17 cellular contexts compared by ENCODE assay signal in the genomic region with DNA sequence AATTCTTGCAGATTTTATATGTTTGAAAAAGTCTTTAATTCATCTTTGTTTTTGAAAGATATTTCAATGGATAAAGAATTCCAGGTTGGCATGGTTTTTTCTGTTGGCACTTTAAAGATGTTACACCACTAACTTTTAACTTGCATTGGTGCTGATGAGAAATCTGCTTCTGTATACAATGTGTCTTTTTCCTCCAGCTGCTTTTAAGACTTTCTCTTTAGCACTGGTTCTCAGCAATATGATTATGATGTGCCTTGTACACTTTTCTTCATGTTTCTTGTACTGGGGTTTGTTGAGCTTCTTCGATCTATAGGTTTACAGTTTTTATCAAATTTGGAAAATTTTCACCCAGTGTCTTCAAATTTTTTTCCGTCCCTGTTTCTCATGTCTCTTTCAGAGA. TPM values are rescaled to one million over a fixed set of nuclear protein-coding genes. Genes with fewer than 3 reads are reported as not detected.
DNase-seq lines count a peak whose midpoint lies in the region; ATAC-seq and TF ChIP-seq lines count a peak whose summit lies in the region.
"Had no signal": no experiment of that assay in that cellular context is flagged by ENCODE, and none has a peak within 500 bp of the region (broad histone marks: within the 10 kb centered on the region; RNA-seq: fewer than 3 reads in every experiment).

No MANE protein-coding gene starts in this region.

- peaks cover 18% of the 10 kb centered on the region for H3K4me1 Mint-ChIP-seq in Calu3 (ENCODE audit: low read depth, unreplicated experiment)
- peaks cover 10% of the 10 kb centered on the region for H3K4me1 Mint-ChIP-seq in GM23338

- no peaks in the 10 kb centered on the region for H3K27me3 ChIP-seq in GM23338 (ENCODE audit: insufficient read depth)
- H3K27me3 ChIP-seq in HUES64 (ENCODE audit: insufficient read depth, low read length): no peaks in the 10 kb centered on the region
- H3K27me3 ChIP-seq: BE2C, BLaER1 had no signal

- no peaks in the 10 kb centered on the region for H3K79me2 ChIP-seq in GM23338 (replicated peaks; ENCODE audit: insufficient read depth)

- H3K27me3 Mint-ChIP-seq in Calu3 (ENCODE audit: unreplicated experiment) (no peaks in the 10 kb centered on the region), GM23338 (ENCODE audit: insufficient read depth, low read depth, poor library complexity) (no peaks in the 10 kb centered on the region)
- H3K27me3 Mint-ChIP-seq: CD4-positive, alpha-beta memory T cell; CD4-positive, CD25-positive, alpha-beta regulatory T cell; CD8-positive, alpha-beta memory T cell had no signal

- H3K36me3 Mint-ChIP-seq in Calu3 (ENCODE audit: insufficient read depth, unreplicated experiment) (peaks cover 39% of the 10 kb centered on the region), GM23338 (ENCODE audit: low read depth) (peaks cover 23% of the 10 kb centered on the region)

- no peaks in the 10 kb centered on the region for H3K9me3 ChIP-seq in HUES64 (ENCODE audit: insufficient read depth, low read depth, low read length)
- H3K9me3 ChIP-seq: BE2C, BLaER1 had no signal

- DNase-seq in Calu3 (no peak), GM23338 (ENCODE audit: low spot score) (no peak), RKO (ENCODE audit: low spot score) (no peak)
- DNase-seq: 8988T; ACHN; BE2C; C1 segment of cervical spinal cord; CD4-positive, alpha-beta memory T cell; CD4-positive, CD25-positive, alpha-beta regulatory T cell; CD8-positive, alpha-beta memory T cell; COR-L47; DMS79 treated with DMSO at 0.1 percent for 48 hours; GF-D8 had no signal

- 98% methylated on average over 2 of the region's 2 CpGs for WGBS in HUES64

- H3K9me2 ChIP-seq in GM23338 (ENCODE audit: insufficient read depth): no peaks in the 10 kb centered on the region

- ATAC-seq in GM23338 (no peak), HG02885 (IDR thresholded peaks at IDR 0.05; ENCODE audit: poor library complexity, unreplicated experiment) (no peak)

- H3K4me1 ChIP-seq in GM23338 (ENCODE audit: insufficient read depth) (0 out of 2 replicates have a peak, but pooled peaks cover 3% of the 10 kb centered on the region), HUES64 (ENCODE audit: insufficient read depth, low read length) (no peaks in the 10 kb centered on the region; the same call in 1 of the 2 replicates)
- H3K4me1 ChIP-seq: BE2C had no signal

- no peaks in the 10 kb centered on the region for H3K36me3 ChIP-seq in GM23338 (ENCODE audit: insufficient read depth)
- H3K36me3 ChIP-seq in HUES64 (ENCODE audit: insufficient read depth, low read length): peaks cover 23% of the 10 kb centered on the region
- H3K36me3 ChIP-seq: BE2C, BLaER1 had no signal

- H3K9me3 Mint-ChIP-seq in Calu3 (ENCODE audit: low read depth, unreplicated experiment): no peaks in the 10 kb centered on the region
- no peaks in the 10 kb centered on the region for H3K9me3 Mint-ChIP-seq in GM23338
- H3K9me3 Mint-ChIP-seq: CD4-positive, alpha-beta memory T cell; CD4-positive, CD25-positive, alpha-beta regulatory T cell; CD8-positive, alpha-beta memory T cell had no signal

- H2AFZ ChIP-seq in GM23338: no peak overlapping the region

- no peaks in the 10 kb centered on the region for H4K20me1 ChIP-seq in GM23338 (replicated peaks; ENCODE audit: insufficient read depth)
- H4K20me1 ChIP-seq: BLaER1 had no signal

- no peak overlapping the region for H3K4me3 ChIP-seq in GM23338
- H3K4me3 ChIP-seq in HUES64 (ENCODE audit: low read length): no peak overlapping the region
- H3K4me3 ChIP-seq: BLaER1 had no signal

- BruUV-seq in Calu3 (replicated peaks; lab: Mats Ljungman, UMichigan): no TSS peak

- TF ChIP-seq CTCF in Calu3 (IDR thresholded peaks at IDR 0.05; ENCODE audit: unreplicated experiment): no peak
- TF ChIP-seq CTCF in GM23338 (conservative IDR thresholded peaks at IDR 0.05; ENCODE audit: low read depth in 2 of 2): no peak

- intact Hi-C loops in Calu3 (cut with micrococcal nuclease; ENCODE audit: unreplicated experiment): no loop called here

- 0 out of 2 replicates have a peak overlapping the region, but pooled peaks have one; percentile 1 for H3K4me2 ChIP-seq in GM23338
- H3K4me2 ChIP-seq: BLaER1 had no signal

- H3F3A ChIP-seq in GM23338 (replicated peaks; ENCODE audit: low read depth): no peaks in the 10 kb centered on the region

- CTCF ChIA-PET in Calu3 (lab: Charles Lee): interaction anchor here (1.0 kb wide), 1 partner anchor 31 kb away, joined by 3 read pairs; no protein-coding TSS in a partner anchor

- H3K4me3 Mint-ChIP-seq in Calu3 (ENCODE audit: low read depth, unreplicated experiment) (no peak overlapping the region), GM23338 (no peak overlapping the region)
- H3K4me3 Mint-ChIP-seq: CD14-positive monocyte; CD4-positive, alpha-beta memory T cell; CD4-positive, CD25-positive, alpha-beta regulatory T cell; CD8-positive, alpha-beta memory T cell had no signal

- no peak overlapping the region for H3K9ac ChIP-seq in HUES64 (ENCODE audit: low read depth, low read length)
- H3K9ac ChIP-seq: BLaER1 had no signal

- H3K27ac ChIP-seq in GM23338 (ENCODE audit: low read depth) (0 out of 2 replicates have a peak overlapping the region, but pooled peaks have one; percentile 68), HUES64 (ENCODE audit: low read depth, low read length) (peak overlapping the region; percentile 35; the same call in 1 of the 2 replicates)
- H3K27ac ChIP-seq: BLaER1 had no signal

- H3K27ac Mint-ChIP-seq in Calu3 (ENCODE audit: unreplicated experiment) (peak overlapping the region; percentile 6), GM23338 (no peak overlapping the region)
- H3K27ac Mint-ChIP-seq: CD14-positive monocyte; CD8-positive, alpha-beta memory T cell had no signal

TF ChIP-seq in GM23338, 12 proteins besides CTCF, POLR2A, EP300 and RAD21:
- no peak for TF ChIP-seq EZH2phosphoT487 (IDR thresholded peaks at IDR 0.05; ENCODE audit: unreplicated experiment)

RNA-seq across cellular contexts. Expression of a gene that starts 29.2 kb away (rescaled TPM):
- total RNA-seq in Calu3 (2022): 40.7 and 45.3 TPM in 2 replicates
- total RNA-seq in GM23338 (2014; rRNA removed; shearing (Covaris generic)): 15.5 and 18.7 TPM in 2 replicates
- 12.1 and 12.7 TPM in 2 replicates for polyA plus RNA-seq in GM23338 (2016; fragmentation: Nextera tagmentation; extraction: Ambion mirVana)
- 10.4 TPM for polyA plus RNA-seq in HUES64 (2013, experiment 1 of 2)
- 11.2 TPM for polyA plus RNA-seq in HUES64 (2013, experiment 2 of 2)

RNA-seq across cellular contexts. Expression of a gene that starts 29.3 kb away (rescaled TPM):
- total RNA-seq in Calu3 (2022): 8.0 and 9.0 TPM in 2 replicates
- total RNA-seq in GM23338 (2014; rRNA removed; shearing (Covaris generic)): 3.9 and 8.0 TPM in 2 replicates
- 1.4 and 1.7 TPM in 2 replicates for polyA plus RNA-seq in GM23338 (2016; fragmentation: Nextera tagmentation; extraction: Ambion mirVana)
- 5.4 TPM for polyA plus RNA-seq in HUES64 (2013, experiment 1 of 2)
- polyA plus RNA-seq in HUES64 (2013, experiment 2 of 2): 7.2 TPM

RNA-seq across cellular contexts. Expression of a gene that starts 39.1 kb away (rescaled TPM):
- 22.0 and 29.7 TPM in 2 replicates for total RNA-seq in Calu3 (2022)
- 25.3 and 25.8 TPM in 2 replicates for total RNA-seq in GM23338 (2014; rRNA removed; shearing (Covaris generic))
- 19.4 and 21.6 TPM in 2 replicates for polyA plus RNA-seq in GM23338 (2016; fragmentation: Nextera tagmentation; extraction: Ambion mirVana)
- 17.1 TPM for polyA plus RNA-seq in HUES64 (2013, experiment 1 of 2)
- 13.8 TPM for polyA plus RNA-seq in HUES64 (2013, experiment 2 of 2)

RNA-seq across cellular contexts. Expression of a gene that starts 56.7 kb away (rescaled TPM):
- 266 and 313 TPM in 2 replicates for total RNA-seq in Calu3 (2022)
- total RNA-seq in GM23338 (2014; rRNA removed; shearing (Covaris generic)): 482 and 499 TPM in 2 replicates
- 432 and 524 TPM in 2 replicates for polyA plus RNA-seq in GM23338 (2016; fragmentation: Nextera tagmentation; extraction: Ambion mirVana)
- polyA plus RNA-seq in HUES64 (2013, experiment 1 of 2): 433 TPM
- polyA plus RNA-seq in HUES64 (2013, experiment 2 of 2): 418 TPM
